8 cellular contexts compared by ENCODE assay signal in the genomic region with DNA sequence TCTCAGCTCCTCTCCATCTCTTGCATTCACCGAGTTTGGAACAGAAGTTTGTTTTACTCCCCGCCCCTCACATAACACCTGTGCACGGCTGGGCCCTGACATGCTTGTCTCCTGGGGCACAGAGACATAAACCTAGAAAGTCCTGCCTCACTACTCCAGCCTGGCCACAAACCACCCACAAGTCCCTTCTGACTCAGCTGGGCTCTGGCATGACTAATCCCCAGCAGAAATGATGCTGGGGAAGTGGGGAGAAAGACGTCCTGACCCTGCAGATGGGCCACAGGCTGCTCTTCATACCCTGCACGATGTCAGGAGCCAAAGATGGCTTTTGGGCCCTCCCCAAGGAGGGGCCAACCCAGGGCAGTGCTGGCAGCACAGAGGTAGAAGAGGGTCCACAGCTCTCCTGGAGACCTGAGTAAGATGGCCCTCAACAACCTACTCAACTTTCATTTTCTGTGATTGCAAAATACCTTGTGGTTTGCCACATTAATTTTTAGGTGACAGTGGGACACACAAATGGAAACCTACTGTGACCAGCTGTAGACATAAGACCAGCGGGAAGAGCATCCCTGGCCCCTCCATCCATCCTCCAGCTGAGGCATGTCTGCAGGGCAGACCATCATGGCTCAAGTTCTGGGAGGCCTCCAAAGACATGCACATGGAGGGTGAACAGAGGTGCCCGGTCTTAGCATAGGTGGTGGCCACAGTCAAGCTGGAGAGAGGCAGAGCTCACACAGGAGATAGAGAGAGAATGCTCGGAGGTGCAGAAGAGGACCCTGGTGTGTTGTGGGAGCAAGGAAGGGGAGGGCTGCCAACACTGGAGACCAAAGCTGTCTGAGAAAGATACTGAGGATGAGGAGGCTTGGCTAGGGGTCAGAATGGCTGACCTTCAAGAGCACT. TPM values are rescaled to one million over a fixed set of nuclear protein-coding genes. Genes with fewer than 3 reads are reported as not detected.
DNase-seq lines count a peak whose midpoint lies in the region; ATAC-seq and TF ChIP-seq lines count a peak whose summit lies in the region.

No MANE protein-coding gene starts in this region.

- H3K27ac ChIP-seq in CD4-positive, alpha-beta T cell (ENCODE audit: low read depth, low read length) = no peak overlapping the region

- H3K4me3 Mint-ChIP-seq in CD4-positive, alpha-beta T cell = peak overlapping the region; percentile 46

- ATAC-seq in CD4-positive, alpha-beta T cell (ENCODE audit: poor library complexity) = peak; percentile 67
- peak; percentile 91 for ATAC-seq in GM21423 (IDR thresholded peaks at IDR 0.05; ENCODE audit: unreplicated experiment)

- peak overlapping the region; percentile 81 for H3K27ac Mint-ChIP-seq in CD4-positive, alpha-beta T cell

- no peaks in the 10 kb centered on the region for H3K27me3 Mint-ChIP-seq in CD4-positive, alpha-beta T cell

- intact Hi-C loops in CD4-positive, alpha-beta T cell (cut with DNase I, micrococcal nuclease) = no loop called here

- CTCF ChIA-PET in CD4-positive, alpha-beta T cell (lab: Charles Lee) = interaction anchor here (0.8 to 1.8 kb wide), 4 partner anchors 12 to 75 kb away, joined by 3 to 7 read pairs (median 5); no protein-coding TSS in a partner anchor

- H3K36me3 Mint-ChIP-seq in CD4-positive, alpha-beta T cell (ENCODE audit: low read depth) = peaks cover 85% of the 10 kb centered on the region

- DNase-seq in CD4-positive, alpha-beta T cell = peak in 8 of 10 experiments; percentile 26 to 57 (median 50)
- peak; percentile 64 for DNase-seq in HK-2 (ENCODE audit: unreplicated experiment)
- peak in 3 of 4 experiments; percentile 18 to 38 (median 33) for DNase-seq in activated CD4-positive, CD25-positive, alpha-beta regulatory T cell (lab: John Stamatoyannopoulos, UW)
- peak; percentile 63 for DNase-seq in dermis blood vessel endothelial cell
- DNase-seq in stimulated activated CD4-positive, alpha-beta T cell treated with anti-CD3 and anti-CD28 coated beads, Interleukin-4, amount 100 ng/mL, for 1 hour = peak; percentile 58
- no peak for DNase-seq in NCI-H2196 (lab: John Stamatoyannopoulos, UW; ENCODE audit: unreplicated experiment)
- no peak for DNase-seq in D341Med (ENCODE audit: low spot score)

- no peak for TF ChIP-seq CTCF in CD4-positive, alpha-beta T cell (IDR thresholded peaks at IDR 0.05)

- no peaks in the 10 kb centered on the region for H3K9me3 Mint-ChIP-seq in CD4-positive, alpha-beta T cell

- POLR2A ChIA-PET in CD4-positive, alpha-beta T cell (lab: Charles Lee) = interaction anchor here (0.7 to 1.2 kb wide), 3 partner anchors 25 to 86 kb away, joined by 3 to 5 read pairs (median 3); no protein-coding TSS in a partner anchor

- no peaks in the 10 kb centered on the region for H3K9me3 ChIP-seq in CD4-positive, alpha-beta T cell (ENCODE audit: control insufficient read depth, low read length)

- H3K4me1 Mint-ChIP-seq in CD4-positive, alpha-beta T cell (ENCODE audit: low read depth) = peaks cover 45% of the 10 kb centered on the region

- H3K27me3 ChIP-seq in CD4-positive, alpha-beta T cell (ENCODE audit: control insufficient read depth, insufficient read depth, low read length) = no peaks in the 10 kb centered on the region

RNA-seq across cellular contexts. Expression of a gene that starts 40.0 kb away (rescaled TPM):
- total RNA-seq in CD4-positive, alpha-beta T cell = 10 to 100 TPM; 57.1 to 62.1 TPM
- total RNA-seq in dermis blood vessel endothelial cell = 31.0 and 32.1 TPM in 2 replicates

Comparison
In these comparisons a context has a peak if more than half of its experiments do, and no peak if none do; other contexts are left out.
1. DNase-seq: peak in CD4-positive, alpha-beta T cell (8 of 10), HK-2 (single experiment), activated CD4-positive, CD25-positive, alpha-beta regulatory T cell (3 of 4), dermis blood vessel endothelial cell (single experiment) and stimulated activated CD4-positive, alpha-beta T cell treated with anti-CD3 and anti-CD28 coated beads, Interleukin-4, amount 100 ng/mL, for 1 hour (single experiment); none in NCI-H2196 (single experiment) and D341Med (single experiment).